ENCODE assay signal across 21 cellular contexts in the genomic region with DNA sequence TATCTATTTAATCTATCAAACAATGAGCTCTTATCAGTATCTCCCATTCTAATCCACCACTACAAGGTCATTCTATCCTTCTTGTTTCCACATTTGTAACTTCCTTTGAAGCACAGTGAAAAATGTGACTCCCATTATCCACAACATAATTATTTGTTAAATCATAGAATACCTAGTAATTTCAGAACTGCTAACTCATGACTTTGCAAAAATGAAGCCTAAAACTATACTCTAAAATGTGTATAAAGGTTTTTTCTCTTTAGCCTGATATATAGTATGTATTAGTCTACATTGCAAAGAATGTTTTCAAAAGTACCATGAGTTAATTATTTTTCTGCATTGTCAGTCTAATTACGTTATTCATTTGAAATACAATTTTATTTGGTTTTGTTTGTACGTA. TPM values are rescaled to one million over a fixed set of nuclear protein-coding genes. Genes with fewer than 3 reads are reported as not detected.
A peak's percentile ranks its signal among the peaks of the same experiment; 100 is the strongest.
DNase-seq lines count a peak whose midpoint lies in the region; ATAC-seq, FAIRE-seq and TF ChIP-seq lines count a peak whose summit lies in the region.
"Had no signal": no experiment of that assay in that cellular context is flagged by ENCODE, and none has a peak within 500 bp of the region (broad histone marks: within the 10 kb centered on the region; RNA-seq: fewer than 3 reads in every experiment).

No MANE protein-coding gene starts in this region.

- H2BK5ac ChIP-seq in mesenchymal stem cell (ENCODE audit: low read depth, low read length, poor library complexity, severe bottlenecking): no peak overlapping the region

- no peak overlapping the region for H3K4ac ChIP-seq in mesenchymal stem cell (ENCODE audit: low read depth in 1 of 2, low read length in 2 of 2)

- no peak overlapping the region for H3K4me2 ChIP-seq in mesenchymal stem cell (ENCODE audit: low read length, poor library complexity, severe bottlenecking)
- H3K4me2 ChIP-seq: BLaER1 treated with 17β-estradiol and CSF1 and Interleukin-3, amounts not matched to agents 10 nM and 100 nM had no signal

- no peaks in the 10 kb centered on the region for H3K4me1 ChIP-seq in mesenchymal stem cell (ENCODE audit: control insufficient read depth, insufficient read depth, low read depth, low read length)
- H3K4me1 ChIP-seq: BE2C had no signal

- no peaks in the 10 kb centered on the region for H3K9me3 Mint-ChIP-seq in activated T-cell treated with anti-CD3 and anti-CD28 coated beads, Interleukin-2, amount 50 U/mL, for 72 hours
- H3K9me3 Mint-ChIP-seq in immature natural killer cell: peaks cover 0 to under 1% (median 0%) of the 10 kb centered on the region in 6 donors
- H3K9me3 Mint-ChIP-seq: CD4-positive, alpha-beta T cell; CD8-positive, alpha-beta memory T cell had no signal

- peaks cover 11% of the 10 kb centered on the region for H3K4me1 Mint-ChIP-seq in activated T-cell treated with anti-CD3 and anti-CD28 coated beads, Interleukin-2, amount 50 U/mL, for 72 hours (ENCODE audit: low read depth)
- H3K4me1 Mint-ChIP-seq in immature natural killer cell: no peaks in the 10 kb centered on the region
- H3K4me1 Mint-ChIP-seq: H9 had no signal

- FAIRE-seq in H54 (lab: Jason Lieb, UNC): peak; percentile 71
- FAIRE-seq: D721Med, GM12891 had no signal

- no peak overlapping the region for H4K91ac ChIP-seq in mesenchymal stem cell (ENCODE audit: low read length)

- H3K18ac ChIP-seq in mesenchymal stem cell (ENCODE audit: low read depth in 1 of 2, low read length in 2 of 2): no peak overlapping the region

- H3K9me3 ChIP-seq in mesenchymal stem cell (ENCODE audit: control insufficient read depth, low read length): no peaks in the 10 kb centered on the region
- H3K9me3 ChIP-seq: BE2C had no signal

- H2BK12ac ChIP-seq in mesenchymal stem cell (ENCODE audit: low read length in 2 of 2): no peak overlapping the region

- no peak overlapping the region for H3K14ac ChIP-seq in mesenchymal stem cell (ENCODE audit: low read length in 2 of 2)

- H3K27me3 Mint-ChIP-seq in activated T-cell treated with anti-CD3 and anti-CD28 coated beads, Interleukin-2, amount 50 U/mL, for 72 hours (ENCODE audit: low read depth): no peaks in the 10 kb centered on the region
- peaks cover 3 to 6% (median 5%) of the 10 kb centered on the region in 3 donors for H3K27me3 Mint-ChIP-seq in immature natural killer cell (ENCODE audit: low read depth in 3 of 3)
- H3K27me3 Mint-ChIP-seq: CD4-positive, alpha-beta T cell had no signal

- H3K36me3 Mint-ChIP-seq in activated T-cell treated with anti-CD3 and anti-CD28 coated beads, Interleukin-2, amount 50 U/mL, for 72 hours (ENCODE audit: insufficient read depth in 2 of 2): no peaks in the 10 kb centered on the region
- no peaks in the 10 kb centered on the region for H3K36me3 Mint-ChIP-seq in immature natural killer cell
- H3K36me3 Mint-ChIP-seq: CD8-positive, alpha-beta memory T cell had no signal

- H2AK5ac ChIP-seq in mesenchymal stem cell (ENCODE audit: low read length, severe bottlenecking): no peak overlapping the region

- H3K4me3 ChIP-seq in mesenchymal stem cell (ENCODE audit: insufficient read depth in 1 of 2, low read depth in 1 of 2, low read length in 2 of 2): no peak overlapping the region
- H3K4me3 ChIP-seq: BLaER1 treated with 17β-estradiol and CSF1 and Interleukin-3, amounts not matched to agents 10 nM and 100 nM; GM23248 had no signal

- peak overlapping the region; percentile 5 for H3K9ac ChIP-seq in mesenchymal stem cell (ENCODE audit: low read length)
- H3K9ac ChIP-seq: BLaER1 treated with 17β-estradiol and CSF1 and Interleukin-3, amounts not matched to agents 10 nM and 100 nM; GM23248 had no signal

- TF ChIP-seq CTCF in VCaP (conservative IDR thresholded peaks at IDR 0.05): no peak

- peak overlapping the region; percentile 63 for H3K27ac ChIP-seq in VCaP
- H3K27ac ChIP-seq in mesenchymal stem cell (ENCODE audit: low read length, poor library complexity, severe bottlenecking): no peak overlapping the region
- H3K27ac ChIP-seq: 22Rv1; BLaER1 treated with 17β-estradiol and CSF1 and Interleukin-3, amounts not matched to agents 10 nM and 100 nM; GM23248 had no signal

- H3K23ac ChIP-seq in mesenchymal stem cell (ENCODE audit: low read length in 2 of 2): no peak overlapping the region

- H3K79me1 ChIP-seq in mesenchymal stem cell (replicated peaks; ENCODE audit: low read length, poor library complexity, severe bottlenecking): no peaks in the 10 kb centered on the region

- no peak overlapping the region for H2BK15ac ChIP-seq in mesenchymal stem cell (ENCODE audit: low read depth, poor library complexity, severe bottlenecking)

- peak overlapping the region; percentile 69 for H3K27ac Mint-ChIP-seq in activated T-cell treated with anti-CD3 and anti-CD28 coated beads, Interleukin-2, amount 50 U/mL, for 72 hours
- no peak overlapping the region for H3K27ac Mint-ChIP-seq in immature natural killer cell
- H3K27ac Mint-ChIP-seq: CD14-positive monocyte; CD4-positive, alpha-beta T cell; H9 had no signal

- no peak overlapping the region for H2AFZ ChIP-seq in mesenchymal stem cell (ENCODE audit: low read depth, low read length)
- H2AFZ ChIP-seq: GM23248 had no signal

- H2BK120ac ChIP-seq in mesenchymal stem cell (ENCODE audit: low read depth, low read length): no peak overlapping the region

- ATAC-seq in activated T-cell treated with anti-CD3 and anti-CD28 coated beads, Interleukin-2, amount 50 U/mL, for 72 hours (replicated peaks in 1 of 2): no peak
- ATAC-seq in GM21360 (IDR thresholded peaks at IDR 0.05; ENCODE audit: unreplicated experiment): no peak

- no peak for TF ChIP-seq POLR2A in H54 (IDR thresholded peaks at IDR 0.05; ENCODE audit: low read depth, low read length)

- H3K4me3 Mint-ChIP-seq in activated T-cell treated with anti-CD3 and anti-CD28 coated beads, Interleukin-2, amount 50 U/mL, for 72 hours: no peak overlapping the region
- H3K4me3 Mint-ChIP-seq in immature natural killer cell: no peak overlapping the region
- H3K4me3 Mint-ChIP-seq: CD14-positive monocyte; CD4-positive, alpha-beta T cell; CD8-positive, alpha-beta memory T cell; H9 had no signal

- H3K36me3 ChIP-seq in mesenchymal stem cell (ENCODE audit: control insufficient read depth in 1 of 2, insufficient read depth in 2 of 2, low read depth in 1 of 2, low read length in 2 of 2): no peaks in the 10 kb centered on the region
- H3K36me3 ChIP-seq: BE2C had no signal

- DNase-seq in activated T-cell treated with anti-CD3 and anti-CD28 coated beads, Interleukin-2, amount 50 U/mL, for 72 hours: no peak
- no peak for DNase-seq in activated T-cell treated with anti-CD3 and anti-CD28 coated beads, Interleukin-2, amount 50 U/mL, for 1 hour
- DNase-seq in H54 (ENCODE audit: insufficient read length, low spot score) (no peak), mesenchymal stem cell (no peak), immature natural killer cell (no peak), NCI-H1930 (lab: John Stamatoyannopoulos, UW) (no peak)
- DNase-seq: BE2C; CD4-positive, alpha-beta T cell; CD8-positive, alpha-beta memory T cell; DMS 273 treated with DMSO at 0.1 percent for 48 hours; DMS79; GF-D8; H9 had no signal

- H3K27me3 ChIP-seq in mesenchymal stem cell (ENCODE audit: control insufficient read depth in 1 of 2, insufficient read depth in 1 of 2, low read length in 2 of 2): no peaks in the 10 kb centered on the region
- H3K27me3 ChIP-seq: BE2C; BLaER1 treated with 17β-estradiol and CSF1 and Interleukin-3, amounts not matched to agents 10 nM and 100 nM had no signal

- H4K8ac ChIP-seq in mesenchymal stem cell (ENCODE audit: low read length): no peak overlapping the region

- 100% methylated on average over 1 of the region's 2 CpGs for WGBS in mesenchymal stem cell

RNA-seq across cellular contexts. Expression of a gene that starts 12.0 kb away (rescaled TPM):
- 100 to 1,000 TPM; 122 to 129 TPM for total RNA-seq in activated T-cell treated with anti-CD3 and anti-CD28 coated beads, Interleukin-2, amount 50 U/mL, for 72 hours
- polyA plus RNA-seq in mesenchymal stem cell (2013, experiment 1 of 2): 64.8 TPM
- polyA plus RNA-seq in mesenchymal stem cell (2013, experiment 2 of 2): 68.9 TPM
- polyA plus RNA-seq in immature natural killer cell: 100 to 1,000 TPM in 1 of 3 donors, 10 to 100 TPM in 2; 74.2 to 102 (median 98.9) TPM

RNA-seq across cellular contexts. Expression of a gene that starts 17.4 kb away (rescaled TPM):
- total RNA-seq in activated T-cell treated with anti-CD3 and anti-CD28 coated beads, Interleukin-2, amount 50 U/mL, for 72 hours: 10 to 100 TPM; 37.2 to 41.2 TPM
- polyA plus RNA-seq in mesenchymal stem cell (2013, experiment 1 of 2): 13.3 TPM
- 13.1 TPM for polyA plus RNA-seq in mesenchymal stem cell (2013, experiment 2 of 2)
- 10 to 100 TPM; 26.4 to 27.6 (median 26.9) TPM for polyA plus RNA-seq in immature natural killer cell
